Comparison of ENCODE assay signal across 23 cellular contexts in genomic region chr2:26979761-26980160, GRCh38. TPM values are rescaled to one million over a fixed set of nuclear protein-coding genes. Genes with fewer than 3 reads are reported as not detected.
DNase-seq lines count a peak whose midpoint lies in the region; ATAC-seq and TF ChIP-seq lines count a peak whose summit lies in the region.
"Had no signal": no experiment of that assay in that cellular context is flagged by ENCODE, and none has a peak within 500 bp of the region (broad histone marks: within the 10 kb centered on the region; RNA-seq: fewer than 3 reads in every experiment).

No MANE protein-coding gene starts in this region.

- TF ChIP-seq CTCF in fibroblast of mammary gland (conservative IDR thresholded peaks at IDR 0.05; ENCODE audit: control insufficient read depth, insufficient read depth, low read depth, low read length) = no peak
- no peak for TF ChIP-seq CTCF in osteoblast (IDR thresholded peaks at IDR 0.05; ENCODE audit: extremely low read depth, low read depth, low read length)

- peak; percentile 33 for DNase-seq in AG20443 (ENCODE audit: low spot score)
- DNase-seq in MG63 = peak; percentile 18
- peak; percentile 56 for DNase-seq in fibroblast of mammary gland (ENCODE audit: low read depth)
- no peak for DNase-seq in osteoblast (ENCODE audit: insufficient read length, low spot score, missing footprints)
- DNase-seq in SHP77 (lab: John Stamatoyannopoulos, UW) = no peak
- DNase-seq: activated CD4-positive, alpha-beta T cell treated with anti-CD3 and anti-CD28 coated beads for 4 hours; activated naive CD4-positive, alpha-beta T cell treated with anti-CD3 and anti-CD28 coated beads, Interleukin-2, amount 10 ng/mL, durations not matched to agents 7 days and 5 days; adrenal gland; brain microvascular endothelial cell; CD4-positive, alpha-beta T cell; DND-41; Kasumi-1; kidney; midbrain; nephron progenitor cell; pancreas; retina; stomach; thyroid gland had no signal

- no peaks in the 10 kb centered on the region; the same call in 1 of the 2 replicates for H3K36me3 ChIP-seq in MG63
- H3K36me3 ChIP-seq in osteoblast (ENCODE audit: insufficient read depth, low read length) = no peaks in the 10 kb centered on the region
- H3K36me3 ChIP-seq: adrenal gland, brain microvascular endothelial cell, pancreas, stomach, thyroid gland had no signal

- no peaks in the 10 kb centered on the region for H3K79me2 ChIP-seq in osteoblast (ENCODE audit: insufficient read depth, low read length)

- peaks cover 16% of the 10 kb centered on the region for H3K4me1 ChIP-seq in osteoblast (ENCODE audit: insufficient read depth, low read length)
- H3K4me1 ChIP-seq: adrenal gland had no signal

- ATAC-seq in GM21515 (IDR thresholded peaks at IDR 0.05; ENCODE audit: unreplicated experiment) = no peak
- ATAC-seq in HG03460 (IDR thresholded peaks at IDR 0.05; ENCODE audit: unreplicated experiment) = no peak
- no peak for ATAC-seq in GM19023 (IDR thresholded peaks at IDR 0.05; ENCODE audit: unreplicated experiment)
- ATAC-seq: activated T-helper 17 cell treated with anti-CD3 and anti-CD28 coated beads, Interleukin-2, amount 50 U/mL, for 72 hours; pancreas had no signal

- no peak overlapping the region for H3K4me3 ChIP-seq in MG63
- no peak overlapping the region for H3K4me3 ChIP-seq in fibroblast of mammary gland (ENCODE audit: control insufficient read depth, low read depth, low read length)
- no peak overlapping the region for H3K4me3 ChIP-seq in osteoblast (ENCODE audit: insufficient read depth, low read length)
- H3K4me3 ChIP-seq: adrenal gland, pancreas, stomach, thyroid gland had no signal

- peak overlapping the region; percentile 2 for H3K4me2 ChIP-seq in osteoblast (ENCODE audit: insufficient read depth, low read length)

- H3K9me3 ChIP-seq in MG63 = no peaks in the 10 kb centered on the region
- no peaks in the 10 kb centered on the region for H3K9me3 ChIP-seq in osteoblast (ENCODE audit: low read depth, low read length)
- H3K9me3 ChIP-seq: adrenal gland, pancreas, stomach, thyroid gland had no signal

- peak overlapping the region; percentile 17 for H3K27ac ChIP-seq in osteoblast (ENCODE audit: low read depth, low read length)
- H3K27ac ChIP-seq: adrenal gland, brain microvascular endothelial cell, pancreas, thyroid gland had no signal

- peaks cover 31% of the 10 kb centered on the region for H4K20me1 ChIP-seq in osteoblast (ENCODE audit: insufficient read depth, low read length)

- H2AFZ ChIP-seq in osteoblast (ENCODE audit: low read length) = no peak overlapping the region

- no peaks in the 10 kb centered on the region for H3K27me3 ChIP-seq in MG63
- H3K27me3 ChIP-seq in osteoblast (ENCODE audit: insufficient read depth, low read length) = no peaks in the 10 kb centered on the region
- H3K27me3 ChIP-seq: adrenal gland, pancreas, stomach, thyroid gland had no signal

RNA-seq across cellular contexts. Expression of gene MAPRE3, which starts 9.3 kb away (rescaled TPM):
- 4.8 and 7.9 TPM in 2 replicates for total RNA-seq in MG63 (2014; rRNA removed; shearing (Covaris generic); ENCODE audit: low replicate concordance)
- total RNA-seq in osteoblast = 6.5 TPM in 2 replicates

RNA-seq across cellular contexts. Expression of gene TMEM214, which starts 53.0 kb away (rescaled TPM):
- 35.7 and 47.2 TPM in 2 replicates for total RNA-seq in MG63 (2014; rRNA removed; shearing (Covaris generic); ENCODE audit: low replicate concordance)
- total RNA-seq in osteoblast = 50.3 and 50.7 TPM in 2 replicates

Comparison
In these comparisons a context has a peak if more than half of its experiments do, and no peak if none do; other contexts are left out.
1. DNase-seq: peak in AG20443 (single experiment), MG63 (single experiment) and fibroblast of mammary gland (single experiment); none in osteoblast (single experiment) and SHP77 (0 of 2).